Comparison of ENCODE assay signal across 1 cellular context in genomic region chr12:111451232-111451631, GRCh38.
TF ChIP-seq lines count a peak whose summit lies in the region.

No MANE protein-coding gene starts in this region.

TF ChIP-seq in GM23338, 12 proteins besides CTCF, POLR2A, EP300 and RAD21 (continued from another document):
- TF ChIP-seq, protein P1, sequence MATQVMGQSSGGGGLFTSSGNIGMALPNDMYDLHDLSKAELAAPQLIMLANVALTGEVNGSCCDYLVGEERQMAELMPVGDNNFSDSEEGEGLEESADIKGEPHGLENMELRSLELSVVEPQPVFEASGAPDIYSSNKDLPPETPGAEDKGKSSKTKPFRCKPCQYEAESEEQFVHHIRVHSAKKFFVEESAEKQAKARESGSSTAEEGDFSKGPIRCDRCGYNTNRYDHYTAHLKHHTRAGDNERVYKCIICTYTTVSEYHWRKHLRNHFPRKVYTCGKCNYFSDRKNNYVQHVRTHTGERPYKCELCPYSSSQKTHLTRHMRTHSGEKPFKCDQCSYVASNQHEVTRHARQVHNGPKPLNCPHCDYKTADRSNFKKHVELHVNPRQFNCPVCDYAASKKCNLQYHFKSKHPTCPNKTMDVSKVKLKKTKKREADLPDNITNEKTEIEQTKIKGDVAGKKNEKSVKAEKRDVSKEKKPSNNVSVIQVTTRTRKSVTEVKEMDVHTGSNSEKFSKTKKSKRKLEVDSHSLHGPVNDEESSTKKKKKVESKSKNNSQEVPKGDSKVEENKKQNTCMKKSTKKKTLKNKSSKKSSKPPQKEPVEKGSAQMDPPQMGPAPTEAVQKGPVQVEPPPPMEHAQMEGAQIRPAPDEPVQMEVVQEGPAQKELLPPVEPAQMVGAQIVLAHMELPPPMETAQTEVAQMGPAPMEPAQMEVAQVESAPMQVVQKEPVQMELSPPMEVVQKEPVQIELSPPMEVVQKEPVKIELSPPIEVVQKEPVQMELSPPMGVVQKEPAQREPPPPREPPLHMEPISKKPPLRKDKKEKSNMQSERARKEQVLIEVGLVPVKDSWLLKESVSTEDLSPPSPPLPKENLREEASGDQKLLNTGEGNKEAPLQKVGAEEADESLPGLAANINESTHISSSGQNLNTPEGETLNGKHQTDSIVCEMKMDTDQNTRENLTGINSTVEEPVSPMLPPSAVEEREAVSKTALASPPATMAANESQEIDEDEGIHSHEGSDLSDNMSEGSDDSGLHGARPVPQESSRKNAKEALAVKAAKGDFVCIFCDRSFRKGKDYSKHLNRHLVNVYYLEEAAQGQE (IDR thresholded peaks at IDR 0.05; ENCODE audit: unreplicated experiment) = no peak
- TF ChIP-seq NANOG (IDR thresholded peaks at IDR 0.05; ENCODE audit: borderline replicate concordance) = no peak
